Comparison of ENCODE assay signal across 1 cellular context in genomic region chr19:38911388-38912004, GRCh38.
TF ChIP-seq lines count a peak whose summit lies in the region.

No MANE protein-coding gene starts in this region.

TF ChIP-seq in HepG2, 621 proteins besides CTCF, POLR2A, EP300 and RAD21:
- TF ChIP-seq PHF21A (CRISPR knock-in tag; IDR thresholded peaks at IDR 0.05) (no peak), ISL2 (CRISPR knock-in tag; IDR thresholded peaks at IDR 0.05) (no peak), MAF1 (CRISPR knock-in tag; IDR thresholded peaks at IDR 0.05; ENCODE audit: borderline replicate concordance) (no peak), RFXANK (CRISPR knock-in tag; IDR thresholded peaks at IDR 0.05) (no peak), MIER3 (CRISPR knock-in tag; IDR thresholded peaks at IDR 0.05; ENCODE audit: borderline replicate concordance) (no peak), ZNF230 (CRISPR knock-in tag; IDR thresholded peaks at IDR 0.05) (no peak)
